In genomic region chr2:235591921-235592320, GRCh38 we compare ENCODE assay signal across 1 cellular context.
TF ChIP-seq lines count a peak whose summit lies in the region.

No MANE protein-coding gene starts in this region.

TF ChIP-seq in IMR-90, 13 proteins besides CTCF, POLR2A, EP300 and RAD21:
- no peak for TF ChIP-seq CHD1 (IDR thresholded peaks at IDR 0.05; ENCODE audit: low read depth, low read length)
- no peak for TF ChIP-seq RCOR1 (IDR thresholded peaks at IDR 0.05; ENCODE audit: insufficient replicate concordance, low read length)
- TF ChIP-seq, protein P1, sequence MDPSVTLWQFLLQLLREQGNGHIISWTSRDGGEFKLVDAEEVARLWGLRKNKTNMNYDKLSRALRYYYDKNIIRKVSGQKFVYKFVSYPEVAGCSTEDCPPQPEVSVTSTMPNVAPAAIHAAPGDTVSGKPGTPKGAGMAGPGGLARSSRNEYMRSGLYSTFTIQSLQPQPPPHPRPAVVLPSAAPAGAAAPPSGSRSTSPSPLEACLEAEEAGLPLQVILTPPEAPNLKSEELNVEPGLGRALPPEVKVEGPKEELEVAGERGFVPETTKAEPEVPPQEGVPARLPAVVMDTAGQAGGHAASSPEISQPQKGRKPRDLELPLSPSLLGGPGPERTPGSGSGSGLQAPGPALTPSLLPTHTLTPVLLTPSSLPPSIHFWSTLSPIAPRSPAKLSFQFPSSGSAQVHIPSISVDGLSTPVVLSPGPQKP (IDR thresholded peaks at IDR 0.05; ENCODE audit: borderline replicate concordance, low read depth, low read length): no peak
- no peak for TF ChIP-seq CEBPB (IDR thresholded peaks at IDR 0.05; ENCODE audit: low read depth, low read length)
- no peak for TF ChIP-seq FOS (IDR thresholded peaks at IDR 0.05; ENCODE audit: low read depth, low read length)
- TF ChIP-seq MAFK (IDR thresholded peaks at IDR 0.05; ENCODE audit: low read depth, low read length): no peak
- TF ChIP-seq MAZ (IDR thresholded peaks at IDR 0.05; ENCODE audit: borderline replicate concordance, low read depth, low read length): no peak
- no peak for TF ChIP-seq NFE2L2 (IDR thresholded peaks at IDR 0.05; ENCODE audit: low read depth, low read length)
- TF ChIP-seq RFX5 (IDR thresholded peaks at IDR 0.05; ENCODE audit: low read depth, low read length): no peak
- TF ChIP-seq BHLHE40 (IDR thresholded peaks at IDR 0.05; ENCODE audit: low read depth, low read length): no peak
- TF ChIP-seq USF2 (IDR thresholded peaks at IDR 0.05; ENCODE audit: low read depth, low read length): no peak
- TF ChIP-seq SMC3 (IDR thresholded peaks at IDR 0.05; ENCODE audit: low read depth, low read length): no peak
- no peak for TF ChIP-seq MXI1 (IDR thresholded peaks at IDR 0.05; ENCODE audit: borderline replicate concordance, low read depth, low read length)
TF ChIP-seq in IMR-90: peak in this region for 0.
